In genomic region chr1:161047436-161048420, GRCh38 we compare ENCODE assay signal across 17 cellular contexts. TPM values are rescaled to one million over a fixed set of nuclear protein-coding genes. Genes with fewer than 3 reads are reported as not detected.
DNase-seq lines count a peak whose midpoint lies in the region; ATAC-seq and TF ChIP-seq lines count a peak whose summit lies in the region.
"Had no signal": no experiment of that assay in that cellular context is flagged by ENCODE, and none has a peak within 500 bp of the region (broad histone marks: within the 10 kb centered on the region; RNA-seq: fewer than 3 reads in every experiment).

No MANE protein-coding gene starts in this region.

- intact Hi-C loops in ovary (cut with DNase I), result loop anchor here in 2 of 4 donors (10.0 kb wide), 1 partner anchor 47 kb away; the partner anchor contains the start of gene KLHDC9 (in 2 of the 2)

- H3K4me1 ChIP-seq in CD8-positive, alpha-beta memory T cell (ENCODE audit: insufficient read depth, low read length), result peaks cover 14% of the 10 kb centered on the region
- peaks cover 2% of the 10 kb centered on the region for H3K4me1 ChIP-seq in ovary (ENCODE audit: insufficient read depth)

- no peaks in the 10 kb centered on the region for H3K27me3 ChIP-seq in CD8-positive, alpha-beta memory T cell (ENCODE audit: insufficient read depth, low read length, poor library complexity, severe bottlenecking)
- H3K27me3 ChIP-seq in HL-60 (ENCODE audit: insufficient read depth, poor library complexity, severe bottlenecking) (no peaks in the 10 kb centered on the region), ovary (no peaks in the 10 kb centered on the region)
- H3K27me3 ChIP-seq: stomach had no signal

- peaks cover 9 to 80% (median 18%) of the 10 kb centered on the region in 3 donors for H3K36me3 Mint-ChIP-seq in CD8-positive, alpha-beta memory T cell
- peaks cover 27% of the 10 kb centered on the region for H3K36me3 Mint-ChIP-seq in activated naive CD8-positive, alpha-beta T cell treated with anti-CD3 and anti-CD28 coated beads, Interleukin-2, amount 10 ng/mL, durations not matched to agents 7 days and 5 days
- H3K36me3 Mint-ChIP-seq in nephron progenitor cell (ENCODE audit: low read depth), result peaks cover 31% of the 10 kb centered on the region

- H3K27ac ChIP-seq in CD8-positive, alpha-beta memory T cell (ENCODE audit: low read depth, low read length), result no peak overlapping the region
- peak overlapping the region; percentile 98 for H3K27ac ChIP-seq in HL-60 (replicated peaks)
- no peak overlapping the region for H3K27ac ChIP-seq in ovary
- H3K27ac ChIP-seq: SK-N-MC had no signal

- CTCF ChIA-PET in CD8-positive, alpha-beta memory T cell (lab: Charles Lee), result interaction anchor here (0.8 to 4.4 kb wide), 5 partner anchors 13 to 50 kb away, joined by 3 to 61 read pairs (median 6); partner anchors contain the start of genes ARHGAP30 and KLHDC9

- no peaks in the 10 kb centered on the region for H3K9me3 Mint-ChIP-seq in CD8-positive, alpha-beta memory T cell
- H3K9me3 Mint-ChIP-seq in activated naive CD8-positive, alpha-beta T cell treated with anti-CD3 and anti-CD28 coated beads, Interleukin-2, amount 10 ng/mL, durations not matched to agents 7 days and 5 days, result no peaks in the 10 kb centered on the region
- peaks cover 43% of the 10 kb centered on the region for H3K9me3 Mint-ChIP-seq in nephron progenitor cell

- H3K36me3 ChIP-seq in CD8-positive, alpha-beta memory T cell (ENCODE audit: insufficient read depth, low read length), result peaks cover 49% of the 10 kb centered on the region
- no peaks in the 10 kb centered on the region for H3K36me3 ChIP-seq in ovary

- no peak for TF ChIP-seq EP300 in ovary (IDR thresholded peaks at IDR 0.05)

- no peaks in the 10 kb centered on the region for H3K9me3 ChIP-seq in CD8-positive, alpha-beta memory T cell (ENCODE audit: low read length)
- H3K9me3 ChIP-seq in ovary, result peaks cover 0 to 9% of the 10 kb centered on the region in 2 donors

- no peaks in the 10 kb centered on the region for H3K27me3 Mint-ChIP-seq in CD8-positive, alpha-beta memory T cell
- H3K27me3 Mint-ChIP-seq in activated naive CD8-positive, alpha-beta T cell treated with anti-CD3 and anti-CD28 coated beads, Interleukin-2, amount 10 ng/mL, durations not matched to agents 7 days and 5 days, result no peaks in the 10 kb centered on the region
- peaks cover 32% of the 10 kb centered on the region for H3K27me3 Mint-ChIP-seq in nephron progenitor cell (ENCODE audit: low read depth, poor library complexity)

- POLR2A ChIA-PET in CD8-positive, alpha-beta memory T cell (lab: Charles Lee), result interaction anchor here (1.0 to 5.0 kb wide), 5 partner anchors 7 to 50 kb away, joined by 3 to 81 read pairs (median 12); partner anchors contain the start of genes ARHGAP30, KLHDC9 and TSTD1
- POLR2A ChIA-PET in activated naive CD8-positive, alpha-beta T cell treated with anti-CD3 and anti-CD28 coated beads, Interleukin-2, amount 10 ng/mL, durations not matched to agents 7 days and 5 days (lab: Charles Lee), result interaction anchor here (1.2 to 5.1 kb wide), 7 partner anchors 7 to 51 kb away, joined by 4 to 159 read pairs (median 18); partner anchors contain the start of genes ARHGAP30, F11R, KLHDC9 and TSTD1

- H3K4me1 Mint-ChIP-seq in CD8-positive, alpha-beta memory T cell, result peaks cover 32 to 52% (median 45%) of the 10 kb centered on the region in 3 donors
- H3K4me1 Mint-ChIP-seq in activated naive CD8-positive, alpha-beta T cell treated with anti-CD3 and anti-CD28 coated beads, Interleukin-2, amount 10 ng/mL, durations not matched to agents 7 days and 5 days, result peaks cover 32% of the 10 kb centered on the region
- H3K4me1 Mint-ChIP-seq in nephron progenitor cell, result peaks cover 25% of the 10 kb centered on the region

- WGBS in ovary, 3 donors, result 95 to 97% (median 95%) methylated on average over 18 of the region's 18 CpGs

- H3K4me3 Mint-ChIP-seq in CD8-positive, alpha-beta memory T cell, result peak overlapping the region in 3 of 7 donors; percentile 19 to 97 (median 65)
- no peak overlapping the region for H3K4me3 Mint-ChIP-seq in activated naive CD8-positive, alpha-beta T cell treated with anti-CD3 and anti-CD28 coated beads, Interleukin-2, amount 10 ng/mL, durations not matched to agents 7 days and 5 days
- H3K4me3 Mint-ChIP-seq in nephron progenitor cell, result peak overlapping the region; percentile 36

- no peak for TF ChIP-seq POLR2A in ovary (IDR thresholded peaks at IDR 0.05)

- no peak for ATAC-seq in activated naive CD8-positive, alpha-beta T cell treated with anti-CD3 and anti-CD28 coated beads, Interleukin-2, amount 10 ng/mL, durations not matched to agents 7 days and 5 days (ENCODE audit: low read depth)

- peak overlapping the region; percentile 89 to 100 (median 99) for H3K27ac Mint-ChIP-seq in CD8-positive, alpha-beta memory T cell
- H3K27ac Mint-ChIP-seq in activated naive CD8-positive, alpha-beta T cell treated with anti-CD3 and anti-CD28 coated beads, Interleukin-2, amount 10 ng/mL, durations not matched to agents 7 days and 5 days, result peak overlapping the region; percentile 99
- no peak overlapping the region for H3K27ac Mint-ChIP-seq in nephron progenitor cell
- H3K27ac Mint-ChIP-seq: H9 had no signal

- TF ChIP-seq CTCF in HL-60 (IDR thresholded peaks at IDR 0.05; ENCODE audit: insufficient read depth, low read length) (no peak), nephron progenitor cell (IDR thresholded peaks at IDR 0.05) (no peak), ovary (IDR thresholded peaks at IDR 0.05) (no peak)

- DNase-seq in CD8-positive, alpha-beta memory T cell, result no peak
- DNase-seq in HL-60 (ENCODE audit: low read depth in 1 of 2, low spot score in 1 of 2) (no peak), nephron progenitor cell (no peak), NCI-H2029 treated with DMSO at 0.1 percent for 48 hours (lab: John Stamatoyannopoulos, UW) (no peak), NCI-H146 treated with DMSO at 0.1 percent for 48 hours (lab: John Stamatoyannopoulos, UW; ENCODE audit: unreplicated experiment) (no peak), NCI-H2196 treated with DMSO at 0.1 percent for 48 hours (lab: John Stamatoyannopoulos, UW; ENCODE audit: unreplicated experiment) (no peak), ovary (no peak)
- peak; percentile 37 for DNase-seq in activated naive CD8-positive, alpha-beta T cell treated with anti-CD3 and anti-CD28 coated beads, Interleukin-2, amount 10 ng/mL, durations not matched to agents 7 days and 5 days
- DNase-seq: activated CD4-positive, alpha-beta T cell treated with anti-CD3 and anti-CD28 coated beads, Interleukin-2, amount 50 U/mL, for 4 hours; DMS 273 treated with DMSO at 0.1 percent for 48 hours; H9; kidney glomerular epithelial cell; NCI-H1417 treated with DMSO at 0.1 percent for 48 hours; NCI-H748 treated with DMSO at 0.1 percent for 48 hours; stimulated activated CD4-positive, alpha-beta T cell treated with anti-CD3 and anti-CD28 coated beads, Interleukin-2, amount 100 ng/mL, for 48 hours; stomach had no signal

- H3K4me3 ChIP-seq in CD8-positive, alpha-beta memory T cell (ENCODE audit: low read length), result no peak overlapping the region
- H3K4me3 ChIP-seq in HL-60 (replicated peaks; ENCODE audit: insufficient read depth, low read length), result no peak overlapping the region
- H3K4me3 ChIP-seq in ovary, result no peak overlapping the region
- H3K4me3 ChIP-seq: SK-N-MC had no signal

RNA-seq across cellular contexts. Expression of gene USF1, which starts 2.0 kb away (rescaled TPM):
- total RNA-seq in CD8-positive, alpha-beta memory T cell, result 10 to 100 TPM; 63.3 to 67.7 TPM
- polyA plus RNA-seq in CD8-positive, alpha-beta memory T cell, result 6.7 TPM
- 10 to 100 TPM; 93.0 to 96.3 TPM for total RNA-seq in activated naive CD8-positive, alpha-beta T cell treated with anti-CD3 and anti-CD28 coated beads, Interleukin-2, amount 10 ng/mL, durations not matched to agents 7 days and 5 days
- total RNA-seq in ovary, result 10 to 100 TPM; 28.1 to 49.6 (median 44.0) TPM
- 10 to 100 TPM; 38.8 to 54.8 TPM for polyA plus RNA-seq in ovary

RNA-seq across cellular contexts. Expression of gene TSTD1, which starts 9.0 kb away (rescaled TPM):
- 10 to 100 TPM; 40.2 to 46.1 TPM for total RNA-seq in CD8-positive, alpha-beta memory T cell
- 288 TPM for polyA plus RNA-seq in CD8-positive, alpha-beta memory T cell
- 10 to 100 TPM; 81.7 to 84.9 TPM for total RNA-seq in activated naive CD8-positive, alpha-beta T cell treated with anti-CD3 and anti-CD28 coated beads, Interleukin-2, amount 10 ng/mL, durations not matched to agents 7 days and 5 days
- total RNA-seq in ovary, result 100 to 1,000 TPM in 1 of 7 donors, 10 to 100 TPM in 6; 32.6 to 200 (median 50.3) TPM
- 100 to 1,000 TPM in 1 of 2 donors, 10 to 100 TPM in 1; 13.6 to 107 TPM for polyA plus RNA-seq in ovary

RNA-seq across cellular contexts. Expression of gene ARHGAP30, which starts 22.0 kb away (rescaled TPM):
- 100 to 1,000 TPM; 147 to 149 TPM for total RNA-seq in CD8-positive, alpha-beta memory T cell
- polyA plus RNA-seq in CD8-positive, alpha-beta memory T cell, result 213 TPM
- total RNA-seq in activated naive CD8-positive, alpha-beta T cell treated with anti-CD3 and anti-CD28 coated beads, Interleukin-2, amount 10 ng/mL, durations not matched to agents 7 days and 5 days, result 100 to 1,000 TPM; 260 to 273 TPM
- total RNA-seq in ovary, result 1 to 10 TPM; 1.7 to 6.3 (median 2.8) TPM
- 1 to 10 TPM; 1.6 to 9.3 TPM for polyA plus RNA-seq in ovary

RNA-seq across cellular contexts. Expression of gene F11R, which starts 26.8 kb away (rescaled TPM):
- total RNA-seq in CD8-positive, alpha-beta memory T cell, result 10 to 100 TPM; 11.6 to 14.1 TPM
- 18.3 TPM for polyA plus RNA-seq in CD8-positive, alpha-beta memory T cell
- total RNA-seq in activated naive CD8-positive, alpha-beta T cell treated with anti-CD3 and anti-CD28 coated beads, Interleukin-2, amount 10 ng/mL, durations not matched to agents 7 days and 5 days, result 10 to 100 TPM; 28.5 to 35.9 TPM
- total RNA-seq in ovary, result 10 to 100 TPM; 14.8 to 62.7 (median 34.9) TPM
- polyA plus RNA-seq in ovary, result 10 to 100 TPM; 26.1 to 68.5 TPM

RNA-seq across cellular contexts. Expression of gene NECTIN4, which starts 41.6 kb away (rescaled TPM):
- under 1 TPM; 0.09 TPM for total RNA-seq in CD8-positive, alpha-beta memory T cell
- not detected for polyA plus RNA-seq in CD8-positive, alpha-beta memory T cell
- total RNA-seq in activated naive CD8-positive, alpha-beta T cell treated with anti-CD3 and anti-CD28 coated beads, Interleukin-2, amount 10 ng/mL, durations not matched to agents 7 days and 5 days, result not detected
- total RNA-seq in ovary, result 1 to 10 TPM in 1 of 7 donors, under 1 TPM in 4, not detected in 2; 0.15 to 4.4 (median 0.26) TPM
- polyA plus RNA-seq in ovary, result under 1 TPM in 1 of 2 donors, not detected in 1; 0.07 TPM

Comparison
In these comparisons a context has a peak if more than half of its experiments do, and no peak if none do; other contexts are left out.
1. RNA of gene ARHGAP30, which starts 22.0 kb away (total RNA-seq): 260 to 273 TPM in activated naive CD8-positive, alpha-beta T cell treated with anti-CD3 and anti-CD28 coated beads, Interleukin-2, amount 10 ng/mL, durations not matched to agents 7 days and 5 days and 147 to 149 TPM in CD8-positive, alpha-beta memory T cell; 1.7 to 6.3 TPM in ovary; every median in the first group is over 10 times any median in the second.